In the genomic region with DNA sequence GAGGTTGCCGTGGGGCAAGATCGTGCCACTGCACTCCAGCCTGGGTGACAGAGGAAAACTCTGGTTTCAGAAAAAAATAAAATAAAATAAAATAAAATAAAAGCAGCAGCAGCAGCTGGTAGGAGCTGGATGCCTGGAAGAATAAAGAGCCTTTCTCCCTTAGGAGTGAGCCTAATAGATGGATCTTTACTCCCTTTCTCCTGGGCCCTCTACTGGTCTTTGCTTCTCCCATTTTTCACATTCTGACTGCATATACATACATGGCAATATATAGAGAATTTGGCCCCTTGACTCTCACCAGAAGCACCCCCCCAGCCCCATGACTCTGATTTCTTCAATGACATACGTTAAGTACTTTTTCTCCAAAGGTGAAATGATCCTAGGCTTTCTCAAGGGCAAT, we compare ENCODE assay signal across 1 cellular context.
TF ChIP-seq lines count a peak whose summit lies in the region.

No MANE protein-coding gene starts in this region.

TF ChIP-seq in Ishikawa, 13 proteins besides CTCF, POLR2A, EP300 and RAD21:
- TF ChIP-seq EGR1 (IDR thresholded peaks at IDR 0.05): no peak
- no peak for TF ChIP-seq NFIC (IDR thresholded peaks at IDR 0.05)
- no peak for TF ChIP-seq TAF1 (IDR thresholded peaks at IDR 0.05; ENCODE audit: low read depth)
